In genomic region chr6:45351667-45352066, GRCh38 we compare ENCODE assay signal across 29 cellular contexts. TPM values are rescaled to one million over a fixed set of nuclear protein-coding genes. Genes with fewer than 3 reads are reported as not detected.
DNase-seq lines count a peak whose midpoint lies in the region; ATAC-seq, FAIRE-seq and TF ChIP-seq lines count a peak whose summit lies in the region.
"Had no signal": no experiment of that assay in that cellular context is flagged by ENCODE, and none has a peak within 500 bp of the region (broad histone marks: within the 10 kb centered on the region; RNA-seq: fewer than 3 reads in every experiment).

No MANE protein-coding gene starts in this region.

- no peaks in the 10 kb centered on the region for H3K9me2 ChIP-seq in GM23338 (ENCODE audit: insufficient read depth)

- TF ChIP-seq POLR2A in A549 (IDR thresholded peaks at IDR 0.05; ENCODE audit: low read length) (no peak), H1 (IDR thresholded peaks at IDR 0.05; ENCODE audit: control extremely low read depth in 1 of 2, low read depth in 2 of 2, low read length in 2 of 2) (no peak)

- no peak overlapping the region for H4K8ac ChIP-seq in H1 (ENCODE audit: extremely low read depth, insufficient read depth, low read length)

- H2BK15ac ChIP-seq in H1 (ENCODE audit: low read length) = no peak overlapping the region

- H3K4me2 ChIP-seq in A549 (no peak overlapping the region), GM23338 (no peak overlapping the region), H1 (ENCODE audit: insufficient read depth in 1 of 2, low read depth in 2 of 2, low read length in 2 of 2) (no peak overlapping the region)
- H3K4me2 ChIP-seq: KMS-11 had no signal

- H3K27ac ChIP-seq in A549 = no peak overlapping the region
- no peak overlapping the region for H3K27ac ChIP-seq in GM23338 (ENCODE audit: low read depth)
- no peak overlapping the region for H3K27ac ChIP-seq in H1 (ENCODE audit: low read depth, low read length)
- H3K27ac ChIP-seq: ascending aorta, C4-2B, KMS-11, pancreas, SK-N-MC, thoracic aorta, uterus had no signal

- peaks cover 11% of the 10 kb centered on the region; the same call in 2 of the 3 replicates for H3K4me1 Mint-ChIP-seq in GM23338
- H3K4me1 Mint-ChIP-seq in activated CD4-positive, alpha-beta T cell treated with anti-CD3 and anti-CD28 coated beads, Interleukin-2, amount 10 ng/mL, durations not matched to agents 24 days and 14 days = peaks cover 14% of the 10 kb centered on the region
- H3K4me1 Mint-ChIP-seq: activated naive CD4-positive, alpha-beta T cell treated with anti-CD3 and anti-CD28 coated beads, Interleukin-2, amount 10 ng/mL, durations not matched to agents 7 days and 5 days had no signal

- CTCF ChIA-PET in A549 (lab: Yijun Ruan, JAX) (interaction anchor here (1.0 kb wide), 1 partner anchor 15 kb away, joined by 3 read pairs; no protein-coding TSS in a partner anchor), H1 (lab: Charles Lee; ENCODE audit: partially characterized antibody) (no interaction called here)

- H2BK12ac ChIP-seq in H1 (ENCODE audit: low read depth, low read length) = no peak overlapping the region

- no peak for ATAC-seq in A549
- ATAC-seq in GM23338 = no peak
- ATAC-seq in HG03280 (IDR thresholded peaks at IDR 0.05; ENCODE audit: unreplicated experiment) = no peak
- ATAC-seq: pancreas; right cardiac atrium; stimulated activated naive B cell treated with anti-CD40 and anti-IgM and Interleukin-4, amounts not matched to agents 10 μg/mL and 1 μg/mL and 100 μg/mL, for 72 hours had no signal

- H3K9me3 ChIP-seq in A549 = no peaks in the 10 kb centered on the region
- H3K9me3 ChIP-seq in H1 (ENCODE audit: insufficient read depth in 2 of 2, low read depth in 1 of 2, low read length in 1 of 2) = no peaks in the 10 kb centered on the region
- H3K9me3 ChIP-seq: ascending aorta, pancreas, thoracic aorta, uterus had no signal

- no peaks in the 10 kb centered on the region for H3K79me2 ChIP-seq in GM23338 (replicated peaks; ENCODE audit: insufficient read depth)
- H3K79me2 ChIP-seq in H1 (ENCODE audit: control insufficient read depth in 1 of 2, insufficient read depth in 2 of 2, low read length in 2 of 2) = no peaks in the 10 kb centered on the region

- H2BK120ac ChIP-seq in H1 (replicated peaks; ENCODE audit: low read depth, low read length) = no peak overlapping the region

- H3K4me3 ChIP-seq in A549 (no peak overlapping the region), GM23338 (no peak overlapping the region), H1 (ENCODE audit: extremely low read depth in 1 of 4, insufficient read depth in 2 of 4, low read depth in 3 of 4, low read length in 4 of 4) (no peak overlapping the region)
- H3K4me3 ChIP-seq: ascending aorta, pancreas, SK-N-MC, thoracic aorta, uterus had no signal

- no peaks in the 10 kb centered on the region for H3K36me3 ChIP-seq in GM23338 (ENCODE audit: insufficient read depth)
- no peaks in the 10 kb centered on the region for H3K36me3 ChIP-seq in H1 (ENCODE audit: control insufficient read depth in 2 of 4, insufficient read depth in 4 of 4, low read length in 3 of 4)
- H3K36me3 ChIP-seq: ascending aorta, pancreas, thoracic aorta, uterus had no signal

- H3K79me1 ChIP-seq in H1 (ENCODE audit: low read depth, low read length) = no peaks in the 10 kb centered on the region

- H3K27me3 Mint-ChIP-seq in GM23338 (ENCODE audit: insufficient read depth, low read depth, poor library complexity) = no peaks in the 10 kb centered on the region
- no peaks in the 10 kb centered on the region for H3K27me3 Mint-ChIP-seq in activated CD4-positive, alpha-beta T cell treated with anti-CD3 and anti-CD28 coated beads, Interleukin-2, amount 10 ng/mL, durations not matched to agents 24 days and 14 days
- H3K27me3 Mint-ChIP-seq: activated naive CD4-positive, alpha-beta T cell treated with anti-CD3 and anti-CD28 coated beads, Interleukin-2, amount 10 ng/mL, durations not matched to agents 7 days and 5 days; stimulated activated naive B cell treated with anti-CD40 and anti-IgM and Interleukin-4, amounts not matched to agents 10 μg/mL and 1 μg/mL and 100 μg/mL, for 72 hours had no signal

- H3K36me3 Mint-ChIP-seq in GM23338 (ENCODE audit: low read depth) = no peaks in the 10 kb centered on the region
- peaks cover 3% of the 10 kb centered on the region for H3K36me3 Mint-ChIP-seq in activated CD4-positive, alpha-beta T cell treated with anti-CD3 and anti-CD28 coated beads, Interleukin-2, amount 10 ng/mL, durations not matched to agents 24 days and 14 days (ENCODE audit: low read depth)
- H3K36me3 Mint-ChIP-seq: activated naive CD4-positive, alpha-beta T cell treated with anti-CD3 and anti-CD28 coated beads, Interleukin-2, amount 10 ng/mL, durations not matched to agents 7 days and 5 days had no signal

- H4K5ac ChIP-seq in H1 (ENCODE audit: insufficient read length, low read depth, low read length) = no peak overlapping the region

- H2BK20ac ChIP-seq in H1 (ENCODE audit: low read length) = no peak overlapping the region

- H3F3A ChIP-seq in GM23338 (replicated peaks; ENCODE audit: low read depth) = no peaks in the 10 kb centered on the region

- intact Hi-C loops in activated CD4-positive, alpha-beta T cell treated with anti-CD3 and anti-CD28 coated beads, Interleukin-2, amount 10 ng/mL, durations not matched to agents 24 days and 14 days (cut with micrococcal nuclease) = no loop called here

- TF ChIP-seq EP300 in A549 (IDR thresholded peaks at IDR 0.05) (no peak), H1 (IDR thresholded peaks at IDR 0.05; ENCODE audit: borderline replicate concordance in 1 of 2, low read depth in 2 of 2, low read length in 2 of 2) (no peak)

- H4K20me1 ChIP-seq in GM23338 (replicated peaks; ENCODE audit: insufficient read depth) = no peaks in the 10 kb centered on the region
- peaks cover 2% of the 10 kb centered on the region in 2 experiments for H4K20me1 ChIP-seq in H1 (replicated peaks in 1 of 2; ENCODE audit: control insufficient read depth in 1 of 2, insufficient read depth in 2 of 2, low read length in 2 of 2)

- no peak for DNase-seq in A549 (ENCODE audit: low read depth in 1 of 2, low spot score in 1 of 2)
- DNase-seq in GM23338 (ENCODE audit: low spot score) = no peak
- peak; percentile 91 for DNase-seq in NCI-H82 (lab: John Stamatoyannopoulos, UW)
- DNase-seq in H1 (ENCODE audit: low read depth in 1 of 2, low spot score in 2 of 2) = no peak
- no peak for DNase-seq in kidney glomerular epithelial cell (lab: John Stamatoyannopoulos, UW)
- DNase-seq in activated CD4-positive, alpha-beta T cell treated with anti-CD3 and anti-CD28 coated beads, Interleukin-2, amount 10 ng/mL, durations not matched to agents 24 days and 14 days = no peak
- DNase-seq: activated CD4-positive, alpha-beta T cell treated with anti-CD3 and anti-CD28 coated beads for 4 hours; activated naive CD4-positive, alpha-beta T cell treated with anti-CD3 and anti-CD28 coated beads, Interleukin-2, amount 10 ng/mL, durations not matched to agents 7 days and 5 days; activated T-cell treated with anti-CD3 and anti-CD28 coated beads, Interleukin-2, amount 50 U/mL, for 4 hours; Calu3; caudate nucleus; EL; endodermal cell; islet precursor cell; NCI-H1048; NCI-H2029 treated with DMSO at 0.1 percent for 48 hours; pancreas; right cardiac atrium; stimulated activated CD4-positive, alpha-beta T cell treated with anti-CD3 and anti-CD28 coated beads, Interleukin-4, amount 100 ng/mL, for 24 hours; stimulated activated naive B cell treated with anti-CD40 and anti-IgM and Interleukin-4, amounts not matched to agents 10 μg/mL and 1 μg/mL and 100 μg/mL, for 72 hours; T-helper 2 cell; uterus had no signal

- H3K27me3 ChIP-seq in GM23338 (ENCODE audit: insufficient read depth) (no peaks in the 10 kb centered on the region), H1 (replicated peaks in 1 of 4; ENCODE audit: control insufficient read depth in 3 of 4, extremely low read depth in 1 of 4, insufficient read depth in 3 of 4, low read length in 3 of 4) (no peaks in the 10 kb centered on the region)
- H3K27me3 ChIP-seq: ascending aorta, pancreas, uterus had no signal

- POLR2A ChIA-PET in A549 (lab: Yijun Ruan, JAX) (no interaction called here), H1 (lab: Charles Lee; ENCODE audit: partially characterized antibody) (interaction anchor here (0.6 to 2.5 kb wide), 2 partner anchors 26 to 68 kb away, joined by 3 to 7 read pairs; partner anchors contain the start of gene SUPT3H)

- H3K27ac Mint-ChIP-seq in GM23338 = peak overlapping the region; percentile 29
- no peak overlapping the region for H3K27ac Mint-ChIP-seq in activated CD4-positive, alpha-beta T cell treated with anti-CD3 and anti-CD28 coated beads, Interleukin-2, amount 10 ng/mL, durations not matched to agents 24 days and 14 days
- H3K27ac Mint-ChIP-seq: activated naive CD4-positive, alpha-beta T cell treated with anti-CD3 and anti-CD28 coated beads, Interleukin-2, amount 10 ng/mL, durations not matched to agents 7 days and 5 days; endodermal cell; nephron; stimulated activated naive B cell treated with anti-CD40 and anti-IgM and Interleukin-4, amounts not matched to agents 10 μg/mL and 1 μg/mL and 100 μg/mL, for 72 hours had no signal

- H3K14ac ChIP-seq in H1 (ENCODE audit: insufficient read length) = no peak overlapping the region

- H2BK5ac ChIP-seq in H1 (ENCODE audit: low read depth, low read length) = no peak overlapping the region

- no peak overlapping the region for H4K91ac ChIP-seq in H1 (replicated peaks; ENCODE audit: insufficient read length, low read length)

- H3K56ac ChIP-seq in H1 (replicated peaks; ENCODE audit: insufficient read length, low read depth, low read length) = no peak overlapping the region

- H3K9me3 Mint-ChIP-seq in GM23338 = no peaks in the 10 kb centered on the region
- H3K9me3 Mint-ChIP-seq in activated CD4-positive, alpha-beta T cell treated with anti-CD3 and anti-CD28 coated beads, Interleukin-2, amount 10 ng/mL, durations not matched to agents 24 days and 14 days = peaks cover 3% of the 10 kb centered on the region
- H3K9me3 Mint-ChIP-seq: activated naive CD4-positive, alpha-beta T cell treated with anti-CD3 and anti-CD28 coated beads, Interleukin-2, amount 10 ng/mL, durations not matched to agents 7 days and 5 days; activated T-cell treated with anti-CD3 and anti-CD28 coated beads, Interleukin-2, amount 50 U/mL, for 4 hours; endodermal cell; nephron; stimulated activated naive B cell treated with anti-CD40 and anti-IgM and Interleukin-4, amounts not matched to agents 10 μg/mL and 1 μg/mL and 100 μg/mL, for 72 hours had no signal

- H2AFZ ChIP-seq in GM23338 (no peak overlapping the region), H1 (ENCODE audit: low read length) (no peak overlapping the region)

- TF ChIP-seq CTCF in A549 (IDR thresholded peaks at IDR 0.05) = no peak
- no peak for TF ChIP-seq CTCF in GM23338 (conservative IDR thresholded peaks at IDR 0.05; ENCODE audit: low read depth in 2 of 2)
- no peak for TF ChIP-seq CTCF in H1 (IDR thresholded peaks at IDR 0.05; ENCODE audit: control extremely low read depth in 1 of 3, insufficient read depth in 1 of 3, low read depth in 1 of 3, low read length in 3 of 3)

- FAIRE-seq in A549 (lab: Jason Lieb, UNC) (no peak), H1 (lab: Jason Lieb, UNC) (no peak)
- FAIRE-seq: pancreas had no signal

- WGBS in A549 (ENCODE audit: missing lambda C conversion rate) = 90% methylated on average over 1 of the region's 1 CpG
- WGBS in H1 (ENCODE audit: extremely low coverage in 1 of 2, insufficient coverage in 1 of 2, insufficient read length in 1 of 2, insufficient replicate concordance in 2 of 2, low coverage in 1 of 2, low lambda C conversion rate in 2 of 2, missing lambda C conversion rate in 1 of 2), 2 experiments = 78 to 100% methylated on average over 1 of the region's 1 CpG

- no peak overlapping the region for H3K18ac ChIP-seq in H1 (ENCODE audit: extremely low read depth, low read length)

- H3K23me2 ChIP-seq in H1 (ENCODE audit: low read depth, low read length) = no peaks in the 10 kb centered on the region

- H3K4me1 ChIP-seq in A549 (no peaks in the 10 kb centered on the region), GM23338 (ENCODE audit: insufficient read depth) (no peaks in the 10 kb centered on the region), H1 (replicated peaks in 1 of 4; ENCODE audit: control insufficient read depth in 3 of 4, insufficient read depth in 4 of 4, low read length in 3 of 4) (peaks cover 0 to 2% (median 0%) of the 10 kb centered on the region in 4 experiments; a peak in 1 of 7 replicates)
- H3K4me1 ChIP-seq: ascending aorta, uterus had no signal

- TF ChIP-seq RAD21 in A549 (conservative IDR thresholded peaks at IDR 0.05 in 1 of 2, IDR thresholded peaks at IDR 0.05 in 1 of 2) (no peak), H1 (IDR thresholded peaks at IDR 0.05 in 1 of 2, conservative IDR thresholded peaks at IDR 0.05 in 1 of 2; ENCODE audit: low read depth in 2 of 2, low read length in 2 of 2) (no peak)

- no peak overlapping the region for H3K4ac ChIP-seq in H1 (replicated peaks; ENCODE audit: insufficient read length, low read depth, low read length)

- H3K4me3 Mint-ChIP-seq in GM23338 = no peak overlapping the region
- no peak overlapping the region for H3K4me3 Mint-ChIP-seq in activated CD4-positive, alpha-beta T cell treated with anti-CD3 and anti-CD28 coated beads, Interleukin-2, amount 10 ng/mL, durations not matched to agents 24 days and 14 days
- H3K4me3 Mint-ChIP-seq: activated naive CD4-positive, alpha-beta T cell treated with anti-CD3 and anti-CD28 coated beads, Interleukin-2, amount 10 ng/mL, durations not matched to agents 7 days and 5 days; activated T-cell treated with anti-CD3 and anti-CD28 coated beads, Interleukin-2, amount 50 U/mL, for 4 hours; endodermal cell; nephron; stimulated activated naive B cell treated with anti-CD40 and anti-IgM and Interleukin-4, amounts not matched to agents 10 μg/mL and 1 μg/mL and 100 μg/mL, for 72 hours had no signal

- H3K9ac ChIP-seq in H1 (replicated peaks in 1 of 4; ENCODE audit: extremely low read depth in 1 of 4, low read depth in 3 of 4, low read length in 3 of 4) = no peak overlapping the region
- H3K9ac ChIP-seq: KMS-11 had no signal

- no peak overlapping the region for H3K23ac ChIP-seq in H1 (ENCODE audit: insufficient read length)

- H2AK5ac ChIP-seq in H1 (ENCODE audit: low read depth, low read length) = no peak overlapping the region

RNA-seq across cellular contexts. Expression of gene RUNX2, which starts 23.5 kb away (rescaled TPM):
- polyA plus RNA-seq in A549 (2011; rRNA removed) = 0.13 and 0.36 TPM in 2 replicates
- 0.24 and 0.51 TPM in 2 replicates for polyA plus RNA-seq in A549 (2012; cell fraction: cytosol; rRNA removed)
- 0.61 and 0.85 TPM in 2 replicates for polyA plus RNA-seq in A549 (2012; cell fraction: nucleus; rRNA removed)
- polyA plus RNA-seq in A549 (2017; fragmentation: RNase III; extraction: RNeasy Plus Mini Kit Qiagen cat#74134 plus additional on column Dnase treatment) = 0.83 to 0.94 TPM (median 0.83 TPM) in 3 replicates
- polyA minus RNA-seq in A549 (2011; rRNA and poly(A)+ RNA removed) = 0.17 and 0.49 TPM in 2 replicates
- total RNA-seq in GM23338 (2014; rRNA removed; shearing (Covaris generic)) = 0.70 and 1.7 TPM in 2 replicates
- polyA plus RNA-seq in GM23338 (2016; fragmentation: Nextera tagmentation; extraction: Ambion mirVana) = 0.66 and 0.80 TPM in 2 replicates
- 1.1 and 1.2 TPM in 2 replicates for total RNA-seq in H1 (2021; fragmentation: NEBNext Ultra II Directional; extraction: Animal tissue kit (Norgen Biotek cat#: 25700))
- polyA plus RNA-seq in H1 (2011; rRNA removed) = 0.26 and 0.38 TPM in 2 replicates
- polyA plus RNA-seq in H1 (2011; cell fraction: cytosol; rRNA removed) = 0.19 TPM
- 0.63 TPM for polyA plus RNA-seq in H1 (2011; cell fraction: nucleus; rRNA removed)
- polyA plus RNA-seq in H1 (2012, experiment 1 of 2) = 0.27 to 0.55 TPM (median 0.36 TPM) in 4 replicates
- 0.04 TPM for polyA plus RNA-seq in H1 (2012, experiment 2 of 2)
- 0.71 TPM for polyA plus RNA-seq in H1 (2013, experiment 1 of 2)
- 0.64 TPM for polyA plus RNA-seq in H1 (2013, experiment 2 of 2)
- polyA minus RNA-seq in H1 (2011; rRNA and poly(A)+ RNA removed) = 0.60 and 0.66 TPM in 2 replicates
- 1.0 TPM for polyA minus RNA-seq in H1 (2011; cell fraction: cytosol; rRNA and poly(A)+ RNA removed)
- polyA minus RNA-seq in H1 (2011; cell fraction: nucleus; rRNA and poly(A)+ RNA removed) = 1.9 TPM
- 17.1 and 18.3 TPM in 2 replicates for total RNA-seq in activated CD4-positive, alpha-beta T cell treated with anti-CD3 and anti-CD28 coated beads, Interleukin-2, amount 10 ng/mL, durations not matched to agents 24 days and 14 days

RNA-seq across cellular contexts. Expression of gene SUPT3H, which starts 26.1 kb away (rescaled TPM):
- polyA plus RNA-seq in A549 (2011; rRNA removed) (5.6 and 6.2 TPM in 2 replicates), A549 (2017; fragmentation: RNase III; extraction: RNeasy Plus Mini Kit Qiagen cat#74134 plus additional on column Dnase treatment) (4.0 to 4.8 TPM (median 4.3 TPM) in 3 replicates), GM23338 (2016; fragmentation: Nextera tagmentation; extraction: Ambion mirVana) (23.2 and 30.1 TPM in 2 replicates), H1 (2011; rRNA removed) (14.7 and 23.0 TPM in 2 replicates)
- 4.5 and 5.1 TPM in 2 replicates for polyA plus RNA-seq in A549 (2012; cell fraction: cytosol; rRNA removed)
- 3.2 and 4.8 TPM in 2 replicates for polyA plus RNA-seq in A549 (2012; cell fraction: nucleus; rRNA removed)
- 5.2 and 13.3 TPM in 2 replicates for polyA minus RNA-seq in A549 (2011; rRNA and poly(A)+ RNA removed)
- total RNA-seq in GM23338 (2014; rRNA removed; shearing (Covaris generic)) = 11.4 and 19.0 TPM in 2 replicates
- total RNA-seq in H1 (2021; fragmentation: NEBNext Ultra II Directional; extraction: Animal tissue kit (Norgen Biotek cat#: 25700)) = 18.8 and 25.0 TPM in 2 replicates
- polyA plus RNA-seq in H1 (2011; cell fraction: cytosol; rRNA removed) = 20.5 TPM
- 21.5 TPM for polyA plus RNA-seq in H1 (2011; cell fraction: nucleus; rRNA removed)
- 19.8 to 23.9 TPM (median 21.9 TPM) in 4 replicates for polyA plus RNA-seq in H1 (2012, experiment 1 of 2)
- polyA plus RNA-seq in H1 (2012, experiment 2 of 2) = 5.6 TPM
- polyA plus RNA-seq in H1 (2013, experiment 1 of 2) = 19.0 TPM
- 22.8 TPM for polyA plus RNA-seq in H1 (2013, experiment 2 of 2)
- 33.6 and 42.7 TPM in 2 replicates for polyA minus RNA-seq in H1 (2011; rRNA and poly(A)+ RNA removed)
- 16.9 TPM for polyA minus RNA-seq in H1 (2011; cell fraction: cytosol; rRNA and poly(A)+ RNA removed)
- 45.3 TPM for polyA minus RNA-seq in H1 (2011; cell fraction: nucleus; rRNA and poly(A)+ RNA removed)
- total RNA-seq in activated CD4-positive, alpha-beta T cell treated with anti-CD3 and anti-CD28 coated beads, Interleukin-2, amount 10 ng/mL, durations not matched to agents 24 days and 14 days = 12.4 and 13.0 TPM in 2 replicates
- total RNA-seq: ascending aorta had no signal

Comparison
In these comparisons a context has a peak if more than half of its experiments do, and no peak if none do; other contexts are left out.
1. Of the 18 proteins assayed by ChIP-seq in both H1 and A549: peak only in H1: none; only in A549: none; in both: MAFK; in neither: 17.